Comparison of ENCODE assay signal across 10 cellular contexts in genomic region chr19:38073806-38074685, GRCh38.
DNase-seq lines count a peak whose midpoint lies in the region; ATAC-seq and TF ChIP-seq lines count a peak whose summit lies in the region.
"Had no signal": no experiment of that assay in that cellular context is flagged by ENCODE, and none has a peak within 500 bp of the region (broad histone marks: within the 10 kb centered on the region; RNA-seq: fewer than 3 reads in every experiment).

No MANE protein-coding gene starts in this region.

- intact Hi-C loops in lower leg skin (cut with DNase I; ENCODE audit: low total_unique reads): no loop called here

- H3K9me3 Mint-ChIP-seq in central memory CD8-positive, alpha-beta T cell: no peaks in the 10 kb centered on the region
- H3K9me3 Mint-ChIP-seq: CD4-positive, alpha-beta T cell had no signal

- no peak overlapping the region for H3K4me3 ChIP-seq in lower leg skin (ENCODE audit: low read depth, poor library complexity, severe bottlenecking)

- no peak for TF ChIP-seq POLR2A in lower leg skin (IDR thresholded peaks at IDR 0.05)

- H3K27ac Mint-ChIP-seq in central memory CD8-positive, alpha-beta T cell (ENCODE audit: low read depth): peak overlapping the region; percentile 71
- H3K27ac Mint-ChIP-seq: CD4-positive, alpha-beta T cell had no signal

- DNase-seq in AG20443 (ENCODE audit: low spot score) (peak; percentile 8), MV-4-11 (lab: John Stamatoyannopoulos, UW) (peak; percentile 88), midbrain (lab: John Stamatoyannopoulos, UW) (peak; percentile 32), lower leg skin (ENCODE audit: low spot score in 2 of 2) (no peak), cerebellum (ENCODE audit: low spot score) (no peak)
- no peak for DNase-seq in central memory CD8-positive, alpha-beta T cell (ENCODE audit: low spot score in 2 of 2)
- DNase-seq in activated CD8-positive, alpha-beta memory T cell treated with anti-CD3 and anti-CD28 coated beads, Interleukin-2, amount 50 U/mL, for 4 hours: no peak
- DNase-seq: CD4-positive, alpha-beta T cell; right cardiac atrium had no signal

- 82% methylated on average over 18 of the region's 18 CpGs for WGBS in lower leg skin, 2 donors

- H3K4me3 Mint-ChIP-seq in central memory CD8-positive, alpha-beta T cell: no peak overlapping the region
- H3K4me3 Mint-ChIP-seq: CD4-positive, alpha-beta T cell had no signal

- H3K36me3 Mint-ChIP-seq in central memory CD8-positive, alpha-beta T cell (ENCODE audit: insufficient read depth): peaks cover 4% of the 10 kb centered on the region

- H3K4me1 Mint-ChIP-seq in central memory CD8-positive, alpha-beta T cell: peaks cover 4% of the 10 kb centered on the region

- no peaks in the 10 kb centered on the region for H3K27me3 Mint-ChIP-seq in central memory CD8-positive, alpha-beta T cell
- H3K27me3 Mint-ChIP-seq: CD4-positive, alpha-beta T cell had no signal

- no peak for ATAC-seq in central memory CD8-positive, alpha-beta T cell (replicated peaks; ENCODE audit: extremely low read depth, poor library complexity, severe bottlenecking)
- ATAC-seq in HG02885 (IDR thresholded peaks at IDR 0.05; ENCODE audit: poor library complexity, unreplicated experiment): no peak
- ATAC-seq: right cardiac atrium had no signal

- TF ChIP-seq CTCF in lower leg skin (IDR thresholded peaks at IDR 0.05): no peak

Comparison
In these comparisons a context has a peak if more than half of its experiments do, and no peak if none do; other contexts are left out.
1. DNase-seq: peak in AG20443 (single experiment), MV-4-11 (single experiment) and midbrain (single experiment); none in central memory CD8-positive, alpha-beta T cell (0 of 2), lower leg skin (0 of 2), activated CD8-positive, alpha-beta memory T cell treated with anti-CD3 and anti-CD28 coated beads, Interleukin-2, amount 50 U/mL, for 4 hours (single experiment) and cerebellum (single experiment).